ENCODE assay signal across 1 cellular context in genomic region chr14:67806228-67806627, GRCh38.
TF ChIP-seq lines count a peak whose summit lies in the region.

No MANE protein-coding gene starts in this region.

TF ChIP-seq in GM12878, 131 proteins besides CTCF, POLR2A, EP300 and RAD21:
- TF ChIP-seq RELB (IDR thresholded peaks at IDR 0.05; ENCODE audit: low read depth) (no peak), RFX5 (IDR thresholded peaks at IDR 0.05; ENCODE audit: low read depth, low read length) (no peak), MEF2B (IDR thresholded peaks at IDR 0.05; ENCODE audit: partially characterized antibody, poor library complexity, severe bottlenecking) (peak; percentile 57)
